Comparison of ENCODE assay signal across 9 cellular contexts in the genomic region with DNA sequence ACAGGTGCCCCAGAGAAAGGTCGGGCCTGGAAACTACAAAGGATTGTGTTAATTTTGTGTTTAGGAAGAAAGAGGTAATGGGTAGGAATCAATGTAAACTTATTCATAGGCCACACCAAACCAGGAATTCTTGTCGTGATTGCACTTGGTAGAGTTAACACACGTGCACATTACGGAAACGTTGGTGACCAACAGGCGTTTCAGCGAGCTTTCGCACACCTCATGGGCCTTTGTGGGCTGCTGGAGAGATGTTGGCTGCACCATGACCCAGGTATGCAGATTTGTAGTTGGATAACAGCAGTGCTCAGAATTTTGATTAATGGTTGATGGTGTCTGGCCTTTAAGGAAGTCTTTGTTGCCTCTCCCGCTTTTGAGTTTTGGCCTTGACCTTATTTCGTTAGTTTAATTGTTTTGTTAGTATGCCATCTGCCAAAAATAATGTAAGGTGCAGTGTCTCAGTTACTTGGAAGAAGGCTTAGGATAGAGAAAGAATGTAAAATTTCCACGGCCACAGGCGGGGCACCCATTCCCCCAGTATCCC. TPM values are rescaled to one million over a fixed set of nuclear protein-coding genes. Genes with fewer than 3 reads are reported as not detected.
A peak's percentile ranks its signal among the peaks of the same experiment; 100 is the strongest.
DNase-seq lines count a peak whose midpoint lies in the region; FAIRE-seq and TF ChIP-seq lines count a peak whose summit lies in the region.
"Had no signal": no experiment of that assay in that cellular context is flagged by ENCODE, and none has a peak within 500 bp of the region (broad histone marks: within the 10 kb centered on the region; RNA-seq: fewer than 3 reads in every experiment).

No MANE protein-coding gene starts in this region.

- POLR2A ChIA-PET in activated CD4-positive, alpha-beta T cell treated with anti-CD3 and anti-CD28 coated beads, Interleukin-2, amount 10 ng/mL, durations not matched to agents 7 days and 5 days (lab: Charles Lee), result no interaction called here

- no peaks in the 10 kb centered on the region for H4K20me1 ChIP-seq in keratinocyte (ENCODE audit: control insufficient read depth, extremely low read depth, insufficient read depth, low read length)

- peak overlapping the region in 2 of 3 experiments; percentile 82 to 84 for H3K4me3 ChIP-seq in keratinocyte (ENCODE audit: control insufficient read depth in 2 of 3, extremely low read depth in 1 of 3, insufficient read depth in 2 of 3, low read depth in 1 of 3, low read length in 3 of 3)
- H3K4me3 ChIP-seq in suprapubic skin, result peak overlapping the region; percentile 79

- TF ChIP-seq POLR2A in suprapubic skin (IDR thresholded peaks at IDR 0.05), result no peak

- FAIRE-seq in keratinocyte (lab: Jason Lieb, UNC), result peak; percentile 26

- TF ChIP-seq CTCF in keratinocyte (optimal IDR thresholded peaks at IDR 0.05 in 1 of 3, IDR thresholded peaks at IDR 0.05 in 1 of 3, conservative IDR thresholded peaks at IDR 0.05 in 1 of 3; ENCODE audit: extremely low read depth in 1 of 3, insufficient read depth in 2 of 3, low read length in 3 of 3), result no peak
- no peak for TF ChIP-seq CTCF in suprapubic skin (IDR thresholded peaks at IDR 0.05)

- DNase-seq in activated CD4-positive, alpha-beta T cell treated with anti-CD3 and anti-CD28 coated beads, Interleukin-2, amount 10 ng/mL, durations not matched to agents 7 days and 5 days, result no peak
- no peak for DNase-seq in activated CD4-positive, alpha-beta T cell treated with anti-CD3 and anti-CD28 coated beads for 48 hours
- no peak for DNase-seq in activated T-helper 1 cell treated with anti-CD3 and anti-CD28 coated beads, Interleukin-12 subunit alpha, Interleukin-12 subunit beta, Interleukin-2, Interleukin-4 antibody, amounts not matched to agents 30 ng/mL and 10 ng/mL and 1 ng/mL, durations not matched to agents 14 hours and 24 hours and 36 hours (ENCODE audit: low spot score)
- no peak for DNase-seq in keratinocyte (ENCODE audit: low read depth, low spot score)
- DNase-seq in suprapubic skin (ENCODE audit: low spot score in 2 of 2), result no peak
- DNase-seq in D341Med (ENCODE audit: low spot score), result no peak
- no peak for DNase-seq in activated CD4-positive, CD25-positive, alpha-beta regulatory T cell (lab: John Stamatoyannopoulos, UW)
- no peak for DNase-seq in NCI-H2029 (lab: John Stamatoyannopoulos, UW)
- DNase-seq: NCI-H187 treated with DMSO at 0.1 percent for 48 hours had no signal

- TF ChIP-seq EP300 in suprapubic skin (IDR thresholded peaks at IDR 0.05), result no peak

- dilution Hi-C loops in keratinocyte (cut with MboI; ENCODE audit: extremely low pct_ligation_motif_present, low sequenced_read_pairs), result no loop called here

- peaks cover 54% of the 10 kb centered on the region for H3K4me1 Mint-ChIP-seq in activated CD4-positive, alpha-beta T cell treated with anti-CD3 and anti-CD28 coated beads, Interleukin-2, amount 10 ng/mL, durations not matched to agents 7 days and 5 days
- H3K4me1 Mint-ChIP-seq in activated T-helper 1 cell treated with anti-CD3 and anti-CD28 coated beads, Interleukin-12 subunit alpha, Interleukin-12 subunit beta, Interleukin-2, Interleukin-4 antibody, amounts not matched to agents 30 ng/mL and 10 ng/mL and 1 ng/mL, durations not matched to agents 14 hours and 24 hours and 36 hours (ENCODE audit: low read depth), result peaks cover 42% of the 10 kb centered on the region

- H3K4me3 Mint-ChIP-seq in activated CD4-positive, alpha-beta T cell treated with anti-CD3 and anti-CD28 coated beads, Interleukin-2, amount 10 ng/mL, durations not matched to agents 7 days and 5 days, result peak overlapping the region; percentile 78
- H3K4me3 Mint-ChIP-seq in activated T-helper 1 cell treated with anti-CD3 and anti-CD28 coated beads, Interleukin-12 subunit alpha, Interleukin-12 subunit beta, Interleukin-2, Interleukin-4 antibody, amounts not matched to agents 30 ng/mL and 10 ng/mL and 1 ng/mL, durations not matched to agents 14 hours and 24 hours and 36 hours, result peak overlapping the region; percentile 60

- intact Hi-C loops in activated T-helper 1 cell treated with anti-CD3 and anti-CD28 coated beads, Interleukin-12 subunit alpha, Interleukin-12 subunit beta, Interleukin-2, Interleukin-4 antibody, amounts not matched to agents 30 ng/mL and 10 ng/mL and 1 ng/mL, durations not matched to agents 14 hours and 24 hours and 36 hours (cut with micrococcal nuclease), result loop anchor here (5.0 to 10.0 kb wide), 5 partner anchors 158 to 381 kb away; a partner anchor contains a TSS

- peak overlapping the region; percentile 37 for H3K9ac ChIP-seq in keratinocyte (ENCODE audit: control insufficient read depth, extremely low read depth, insufficient read depth, low read length)

- H3K27ac Mint-ChIP-seq in activated CD4-positive, alpha-beta T cell treated with anti-CD3 and anti-CD28 coated beads, Interleukin-2, amount 10 ng/mL, durations not matched to agents 7 days and 5 days, result peak overlapping the region; percentile 66
- H3K27ac Mint-ChIP-seq in activated T-helper 1 cell treated with anti-CD3 and anti-CD28 coated beads, Interleukin-12 subunit alpha, Interleukin-12 subunit beta, Interleukin-2, Interleukin-4 antibody, amounts not matched to agents 30 ng/mL and 10 ng/mL and 1 ng/mL, durations not matched to agents 14 hours and 24 hours and 36 hours, result peak overlapping the region; percentile 61

- CTCF ChIA-PET in activated CD4-positive, alpha-beta T cell treated with anti-CD3 and anti-CD28 coated beads, Interleukin-2, amount 10 ng/mL, durations not matched to agents 7 days and 5 days (lab: Charles Lee), result interaction anchor here (0.9 kb wide), 1 partner anchor 22 kb away, joined by 4 read pairs; no protein-coding TSS in a partner anchor

- H2AFZ ChIP-seq in keratinocyte (ENCODE audit: control insufficient read depth, low read length), result peak overlapping the region; percentile 68

- H3K27ac ChIP-seq in keratinocyte (ENCODE audit: control insufficient read depth, insufficient read depth, low read length) (peak overlapping the region; percentile 36), suprapubic skin (peak overlapping the region; percentile 94)

- H3K9me3 ChIP-seq in keratinocyte (ENCODE audit: control insufficient read depth, low read depth, low read length) (no peaks in the 10 kb centered on the region), suprapubic skin (no peaks in the 10 kb centered on the region)

- no peaks in the 10 kb centered on the region for H3K27me3 Mint-ChIP-seq in activated CD4-positive, alpha-beta T cell treated with anti-CD3 and anti-CD28 coated beads, Interleukin-2, amount 10 ng/mL, durations not matched to agents 7 days and 5 days
- no peaks in the 10 kb centered on the region for H3K27me3 Mint-ChIP-seq in activated T-helper 1 cell treated with anti-CD3 and anti-CD28 coated beads, Interleukin-12 subunit alpha, Interleukin-12 subunit beta, Interleukin-2, Interleukin-4 antibody, amounts not matched to agents 30 ng/mL and 10 ng/mL and 1 ng/mL, durations not matched to agents 14 hours and 24 hours and 36 hours (ENCODE audit: insufficient read depth)

- H3K27me3 ChIP-seq in keratinocyte (ENCODE audit: control insufficient read depth, extremely low read depth, insufficient read depth, low read length) (no peaks in the 10 kb centered on the region), suprapubic skin (no peaks in the 10 kb centered on the region)

- peaks cover 21% of the 10 kb centered on the region for H3K4me1 ChIP-seq in keratinocyte (ENCODE audit: control insufficient read depth, extremely low read depth, insufficient read depth, low read length)
- peaks cover 38% of the 10 kb centered on the region for H3K4me1 ChIP-seq in suprapubic skin

- peaks cover 15% of the 10 kb centered on the region for H3K36me3 Mint-ChIP-seq in activated CD4-positive, alpha-beta T cell treated with anti-CD3 and anti-CD28 coated beads, Interleukin-2, amount 10 ng/mL, durations not matched to agents 7 days and 5 days (ENCODE audit: low read depth)
- peaks cover 2% of the 10 kb centered on the region for H3K36me3 Mint-ChIP-seq in activated T-helper 1 cell treated with anti-CD3 and anti-CD28 coated beads, Interleukin-12 subunit alpha, Interleukin-12 subunit beta, Interleukin-2, Interleukin-4 antibody, amounts not matched to agents 30 ng/mL and 10 ng/mL and 1 ng/mL, durations not matched to agents 14 hours and 24 hours and 36 hours (ENCODE audit: low read depth)

- WGBS in suprapubic skin, result 76% methylated on average over 12 of the region's 12 CpGs

- H3K9me3 Mint-ChIP-seq in activated CD4-positive, alpha-beta T cell treated with anti-CD3 and anti-CD28 coated beads, Interleukin-2, amount 10 ng/mL, durations not matched to agents 7 days and 5 days, result no peaks in the 10 kb centered on the region
- H3K9me3 Mint-ChIP-seq in activated T-helper 1 cell treated with anti-CD3 and anti-CD28 coated beads, Interleukin-12 subunit alpha, Interleukin-12 subunit beta, Interleukin-2, Interleukin-4 antibody, amounts not matched to agents 30 ng/mL and 10 ng/mL and 1 ng/mL, durations not matched to agents 14 hours and 24 hours and 36 hours, result no peaks in the 10 kb centered on the region

- H3K36me3 ChIP-seq in keratinocyte (ENCODE audit: control insufficient read depth in 2 of 2, extremely low read depth in 1 of 2, insufficient read depth in 2 of 2, low read length in 2 of 2), result no peaks in the 10 kb centered on the region
- no peaks in the 10 kb centered on the region for H3K36me3 ChIP-seq in suprapubic skin

- H3K9me1 ChIP-seq in keratinocyte (ENCODE audit: control insufficient read depth, extremely low read depth, insufficient read depth, low read length), result no peaks in the 10 kb centered on the region

- peak overlapping the region; percentile 87 for H3K4me2 ChIP-seq in keratinocyte (ENCODE audit: control insufficient read depth, extremely low read depth, insufficient read depth, low read depth, low read length)

- H3K79me2 ChIP-seq in keratinocyte (ENCODE audit: control insufficient read depth, insufficient read depth, low read length), result peaks cover 69% of the 10 kb centered on the region

RNA-seq across cellular contexts. Expression of a gene that starts 1.8 kb away (rescaled TPM):
- total RNA-seq in activated CD4-positive, alpha-beta T cell treated with anti-CD3 and anti-CD28 coated beads, Interleukin-2, amount 10 ng/mL, durations not matched to agents 7 days and 5 days, result 10 to 100 TPM; 23.9 to 27.7 TPM
- 18.0 and 21.5 TPM in 2 replicates for total RNA-seq in activated T-helper 1 cell treated with anti-CD3 and anti-CD28 coated beads, Interleukin-12 subunit alpha, Interleukin-12 subunit beta, Interleukin-2, Interleukin-4 antibody, amounts not matched to agents 30 ng/mL and 10 ng/mL and 1 ng/mL, durations not matched to agents 14 hours and 24 hours and 36 hours
- 3.6 to 4.6 TPM (median 4.5 TPM) in 3 replicates for polyA plus RNA-seq in keratinocyte
- 6.1 TPM for polyA plus RNA-seq in keratinocyte (2011; ENCODE audit: low read depth)
- 2.1 and 2.3 TPM in 2 replicates for polyA plus RNA-seq in keratinocyte (2011; cell fraction: cytosol; rRNA removed)
- polyA plus RNA-seq in keratinocyte (2011; cell fraction: nucleus; rRNA removed), result 10.7 and 14.4 TPM in 2 replicates
- polyA plus RNA-seq in keratinocyte (2012; ENCODE audit: low replicate concordance), result 2.1 and 3.4 TPM in 2 replicates
- polyA minus RNA-seq in keratinocyte, result 15.4 to 30.8 TPM (median 25.0 TPM) in 3 replicates
- 12.9 TPM for polyA minus RNA-seq in keratinocyte (2011; cell fraction: cytosol; rRNA and poly(A)+ RNA removed)
- polyA minus RNA-seq in keratinocyte (2011; cell fraction: nucleus; rRNA and poly(A)+ RNA removed), result 43.8 and 47.6 TPM in 2 replicates
- total RNA-seq in suprapubic skin, result 10 to 100 TPM; 13.4 to 38.0 (median 15.1) TPM
